ENCODE assay signal across 22 cellular contexts in genomic region chr14:104843006-104843405, GRCh38. TPM values are rescaled to one million over a fixed set of nuclear protein-coding genes. Genes with fewer than 3 reads are reported as not detected.
DNase-seq lines count a peak whose midpoint lies in the region; TF ChIP-seq lines count a peak whose summit lies in the region.
"Had no signal": no experiment of that assay in that cellular context is flagged by ENCODE, and none has a peak within 500 bp of the region (broad histone marks: within the 10 kb centered on the region; RNA-seq: fewer than 3 reads in every experiment).

No MANE protein-coding gene starts in this region.

- H3K4me2 ChIP-seq in mesenchymal stem cell (ENCODE audit: low read length, poor library complexity, severe bottlenecking), result peak overlapping the region; percentile 89

- H3K27me3 ChIP-seq in breast epithelium, result peaks cover 0 to 17% of the 10 kb centered on the region in 2 donors
- H3K27me3 ChIP-seq in endodermal cell (ENCODE audit: control insufficient read depth, insufficient read depth, low read length, poor library complexity, severe bottlenecking), result peaks cover 17% of the 10 kb centered on the region
- H3K27me3 ChIP-seq in mesenchymal stem cell (ENCODE audit: control insufficient read depth in 1 of 2, insufficient read depth in 1 of 2, low read length in 2 of 2), result peaks cover 46 to 70% of the 10 kb centered on the region in 2 experiments
- H3K27me3 ChIP-seq in suprapubic skin, result peaks cover 56% of the 10 kb centered on the region
- H3K27me3 ChIP-seq: thyroid gland had no signal

- H2BK15ac ChIP-seq in mesenchymal stem cell (ENCODE audit: low read depth, poor library complexity, severe bottlenecking), result no peak overlapping the region

- no peak overlapping the region for H3K14ac ChIP-seq in mesenchymal stem cell (ENCODE audit: low read length in 2 of 2)

- no peak for TF ChIP-seq CTCF in breast epithelium (IDR thresholded peaks at IDR 0.05)
- no peak for TF ChIP-seq CTCF in MCF 10A (IDR thresholded peaks at IDR 0.05; ENCODE audit: unreplicated experiment)
- TF ChIP-seq CTCF in endodermal cell (conservative IDR thresholded peaks at IDR 0.05), result no peak
- TF ChIP-seq CTCF in suprapubic skin (IDR thresholded peaks at IDR 0.05), result no peak

- no peak overlapping the region for H2AK5ac ChIP-seq in mesenchymal stem cell (ENCODE audit: low read length, severe bottlenecking)

- H3K4me1 ChIP-seq in breast epithelium (peaks cover 2 to 4% of the 10 kb centered on the region in 2 donors), endodermal cell (ENCODE audit: control insufficient read depth, insufficient read depth, low read length) (peaks cover 10% of the 10 kb centered on the region), mesenchymal stem cell (ENCODE audit: control insufficient read depth, insufficient read depth, low read depth, low read length) (peaks cover 19% of the 10 kb centered on the region), suprapubic skin (peaks cover 17% of the 10 kb centered on the region)

- H3K27ac ChIP-seq in breast epithelium (no peak overlapping the region), endodermal cell (ENCODE audit: low read depth, low read length) (no peak overlapping the region), mesenchymal stem cell (ENCODE audit: low read length, poor library complexity, severe bottlenecking) (no peak overlapping the region), suprapubic skin (no peak overlapping the region)
- H3K27ac ChIP-seq: prostate gland, thyroid gland had no signal

- peak overlapping the region in 1 of 2 experiments; percentile 14 for H3K23ac ChIP-seq in mesenchymal stem cell (ENCODE audit: low read length in 2 of 2)

- no peaks in the 10 kb centered on the region for H3K79me1 ChIP-seq in mesenchymal stem cell (replicated peaks; ENCODE audit: low read length, poor library complexity, severe bottlenecking)

- no peak overlapping the region for H3K9ac ChIP-seq in endodermal cell (ENCODE audit: extremely low read depth, low read length, poor library complexity, severe bottlenecking)
- no peak overlapping the region for H3K9ac ChIP-seq in mesenchymal stem cell (ENCODE audit: low read length)

- no peak for TF ChIP-seq EP300 in suprapubic skin (IDR thresholded peaks at IDR 0.05)

- H2BK5ac ChIP-seq in mesenchymal stem cell (ENCODE audit: low read depth, low read length, poor library complexity, severe bottlenecking), result no peak overlapping the region

- POLR2A ChIA-PET in MCF 10A (lab: Yijun Ruan, JAX), result no interaction called here

- H3K4me3 ChIP-seq in breast epithelium (peak overlapping the region in 2 of 3 donors; percentile 49 to 66), endodermal cell (ENCODE audit: low read length) (no peak overlapping the region), mesenchymal stem cell (ENCODE audit: insufficient read depth in 1 of 2, low read depth in 1 of 2, low read length in 2 of 2) (no peak overlapping the region), suprapubic skin (peak overlapping the region; percentile 51)

- intact Hi-C loops in breast epithelium (cut with DNase I; ENCODE audit: low total_unique reads) (no loop called here), MCF 10A (cut with micrococcal nuclease) (no loop called here)

- no peak overlapping the region for H3K4me3 Mint-ChIP-seq in MCF 10A (ENCODE audit: unreplicated experiment)
- peak overlapping the region; percentile 64 for H3K4me3 Mint-ChIP-seq in endodermal cell
- H3K4me3 Mint-ChIP-seq: HFFc6 had no signal

- BruUV-seq in MCF 10A (replicated peaks; lab: Mats Ljungman, UMichigan), result no TSS peak

- H3K9me3 ChIP-seq in breast epithelium (no peaks in the 10 kb centered on the region), endodermal cell (ENCODE audit: control insufficient read depth, low read length) (no peaks in the 10 kb centered on the region), mesenchymal stem cell (ENCODE audit: control insufficient read depth, low read length) (no peaks in the 10 kb centered on the region), suprapubic skin (no peaks in the 10 kb centered on the region)
- H3K9me3 ChIP-seq: prostate gland, thyroid gland had no signal

- H2BK12ac ChIP-seq in mesenchymal stem cell (ENCODE audit: low read length in 2 of 2), result no peak overlapping the region

- no peak overlapping the region for H3K27ac Mint-ChIP-seq in MCF 10A (ENCODE audit: low read depth, unreplicated experiment)
- H3K27ac Mint-ChIP-seq in endodermal cell, result no peak overlapping the region
- H3K27ac Mint-ChIP-seq: HFFc6; naive thymus-derived CD8-positive, alpha-beta T cell had no signal

- peaks cover 53% of the 10 kb centered on the region for H3K27me3 Mint-ChIP-seq in MCF 10A (ENCODE audit: insufficient read depth, unreplicated experiment)
- H3K27me3 Mint-ChIP-seq in endodermal cell (ENCODE audit: insufficient read depth), result peaks cover 59% of the 10 kb centered on the region

- 58 to 63% methylated on average over 6 to 13 of the region's 13 CpGs for WGBS in endodermal cell (ENCODE audit: insufficient coverage in 1 of 2, insufficient read length in 1 of 2), 2 experiments
- 39% methylated on average over 13 of the region's 13 CpGs for WGBS in mesenchymal stem cell
- WGBS in suprapubic skin, result 37% methylated on average over 13 of the region's 13 CpGs

- H3K36me3 ChIP-seq in breast epithelium (no peaks in the 10 kb centered on the region), endodermal cell (ENCODE audit: control insufficient read depth, insufficient read depth, low read length) (no peaks in the 10 kb centered on the region), mesenchymal stem cell (ENCODE audit: control insufficient read depth in 1 of 2, insufficient read depth in 2 of 2, low read depth in 1 of 2, low read length in 2 of 2) (no peaks in the 10 kb centered on the region), suprapubic skin (no peaks in the 10 kb centered on the region)
- H3K36me3 ChIP-seq: prostate gland, thyroid gland had no signal

- no peak overlapping the region for H3K18ac ChIP-seq in mesenchymal stem cell (ENCODE audit: low read depth in 1 of 2, low read length in 2 of 2)

- H3K36me3 Mint-ChIP-seq in MCF 10A (ENCODE audit: insufficient read depth, unreplicated experiment) (no peaks in the 10 kb centered on the region), endodermal cell (ENCODE audit: low read depth) (peaks cover under 1% of the 10 kb centered on the region)

- no peak overlapping the region for H4K91ac ChIP-seq in mesenchymal stem cell (ENCODE audit: low read length)

- DNase-seq in breast epithelium (ENCODE audit: low spot score in 2 of 2) (peak in 1 of 2 donors; percentile 38), MCF 10A (ENCODE audit: unreplicated experiment) (no peak), endodermal cell (no peak), mesenchymal stem cell (no peak), suprapubic skin (ENCODE audit: low spot score in 2 of 2) (peak in 1 of 2 donors; percentile 58), NOMO-1 treated with dmso at 0.1 percent for 144 hours (lab: John Stamatoyannopoulos, UW; ENCODE audit: unreplicated experiment) (no peak), NCI-H2081 (lab: John Stamatoyannopoulos, UW) (no peak)
- DNase-seq in activated CD8-positive, alpha-beta memory T cell treated with anti-CD3 and anti-CD28 coated beads, Interleukin-2, amount 50 U/mL, for 48 hours, result no peak
- DNase-seq: 8988T; activated CD4-positive, alpha-beta T cell treated with anti-CD3 and anti-CD28 coated beads, Interleukin-2, amount 50 U/mL, for 1 hour; activated naive CD4-positive, alpha-beta T cell treated with anti-CD3 and anti-CD28 coated beads, Interleukin-2, amount 50 U/mL, for 16 hours; activated T-cell treated with anti-CD3 and anti-CD28 coated beads for 4 hours; C1 segment of cervical spinal cord; DMS 273 treated with DMSO at 0.1 percent for 48 hours; foreskin melanocyte; GF-D8; HFFc6; mammary epithelial cell; naive thymus-derived CD8-positive, alpha-beta T cell; NCI-H446 treated with DMSO at 0.1 percent for 48 hours had no signal

- H3K9me3 Mint-ChIP-seq in MCF 10A (ENCODE audit: unreplicated experiment) (peaks cover 6% of the 10 kb centered on the region), endodermal cell (peaks cover 6% of the 10 kb centered on the region)
- H3K9me3 Mint-ChIP-seq: naive thymus-derived CD8-positive, alpha-beta T cell had no signal

- no peak overlapping the region for H2BK120ac ChIP-seq in mesenchymal stem cell (ENCODE audit: low read depth, low read length)

- H3K4me1 Mint-ChIP-seq in MCF 10A (ENCODE audit: insufficient read depth, unreplicated experiment), result no peaks in the 10 kb centered on the region
- H3K4me1 Mint-ChIP-seq in endodermal cell, result peaks cover 13% of the 10 kb centered on the region

- H4K8ac ChIP-seq in mesenchymal stem cell (ENCODE audit: low read length), result no peak overlapping the region

- CTCF ChIA-PET in MCF 10A (lab: Yijun Ruan, JAX), result interaction anchor here (0.6 to 0.8 kb wide), 3 partner anchors 40 to 243 kb away, joined by 3 to 4 read pairs (median 3); no protein-coding TSS in a partner anchor

- TF ChIP-seq POLR2A in breast epithelium (IDR thresholded peaks at IDR 0.05) (no peak), suprapubic skin (IDR thresholded peaks at IDR 0.05) (no peak)

- H2AFZ ChIP-seq in mesenchymal stem cell (ENCODE audit: low read depth, low read length), result no peak overlapping the region

- no peak overlapping the region for H3K4ac ChIP-seq in mesenchymal stem cell (ENCODE audit: low read depth in 1 of 2, low read length in 2 of 2)

RNA-seq across cellular contexts. Expression of gene CEP170B, which starts 22.1 kb away (rescaled TPM):
- total RNA-seq in breast epithelium, result 10 to 100 TPM; 10.1 to 14.8 (median 13.8) TPM
- 61.8 and 77.4 TPM in 2 replicates for total RNA-seq in MCF 10A (2022)
- total RNA-seq in endodermal cell, result 10 to 100 TPM; 38.9 to 43.1 TPM
- 13.9 TPM for polyA plus RNA-seq in endodermal cell (2013, experiment 1 of 2)
- polyA plus RNA-seq in endodermal cell (2013, experiment 2 of 2), result 15.1 TPM
- polyA plus RNA-seq in mesenchymal stem cell (2013, experiment 1 of 2), result 11.4 TPM
- polyA plus RNA-seq in mesenchymal stem cell (2013, experiment 2 of 2), result 11.1 TPM
- total RNA-seq in suprapubic skin, result 10 to 100 TPM; 53.3 to 70.1 (median 60.4) TPM

RNA-seq across cellular contexts. Expression of gene ZBTB42, which starts 42.1 kb away (rescaled TPM):
- total RNA-seq in breast epithelium (10 to 100 TPM in 1 of 3 donors, 1 to 10 TPM in 2; 3.5 to 11.4 (median 9.2) TPM), MCF 10A (2022) (1.0 and 1.2 TPM in 2 replicates), endodermal cell (1 to 10 TPM; 7.7 to 8.4 TPM), suprapubic skin (1 to 10 TPM; 3.7 to 9.8 (median 7.8) TPM)
- polyA plus RNA-seq in endodermal cell (2013, experiment 1 of 2), result 2.4 TPM
- polyA plus RNA-seq in endodermal cell (2013, experiment 2 of 2), result 2.6 TPM
- 1.8 TPM for polyA plus RNA-seq in mesenchymal stem cell (2013, experiment 1 of 2)
- polyA plus RNA-seq in mesenchymal stem cell (2013, experiment 2 of 2), result 1.6 TPM

RNA-seq across cellular contexts. Expression of gene AKT1, which starts 47.5 kb away (rescaled TPM):
- total RNA-seq in breast epithelium (100 to 1,000 TPM in 2 of 3 donors, 10 to 100 TPM in 1; 91.9 to 119 (median 116) TPM), MCF 10A (2022) (83.3 and 96.3 TPM in 2 replicates), endodermal cell (100 to 1,000 TPM; 133 to 152 TPM), suprapubic skin (10 to 100 TPM; 63.1 to 77.6 (median 70.4) TPM)
- polyA plus RNA-seq in endodermal cell (2013, experiment 1 of 2), result 103 TPM
- polyA plus RNA-seq in endodermal cell (2013, experiment 2 of 2), result 95.5 TPM
- 106 TPM for polyA plus RNA-seq in mesenchymal stem cell (2013, experiment 1 of 2)
- 108 TPM for polyA plus RNA-seq in mesenchymal stem cell (2013, experiment 2 of 2)

Comparison
In these comparisons a context has a peak if more than half of its experiments do, and no peak if none do; other contexts are left out.
1. H3K4me3 ChIP-seq: peak in breast epithelium (2 of 3) and suprapubic skin (single experiment); none in endodermal cell (single experiment) and mesenchymal stem cell (0 of 2).